ENCODE assay signal across 25 cellular contexts in genomic region chrX:10040961-10041360, GRCh38.
"Had no signal": no experiment of that assay in that cellular context is flagged by ENCODE, and none has a peak within 500 bp of the region (broad histone marks: within the 10 kb centered on the region; RNA-seq: fewer than 3 reads in every experiment).

No MANE protein-coding gene starts in this region.

- H3K9me3 Mint-ChIP-seq: activated B cell treated with CpG ODN at 0.5 μM for 24 hours; activated naive CD8-positive, alpha-beta T cell treated with anti-CD3 and anti-CD28 coated beads for 36 hours; central memory CD8-positive, alpha-beta T cell; immature natural killer cell; stimulated activated naive CD8-positive, alpha-beta T cell treated with anti-CD3 and anti-CD28 coated beads, Interleukin-15, Interleukin-2, amounts not matched to agents 100 ng/mL and 50 ng/mL, for 24 hours; T-cell had no signal

- DNase-seq: activated B cell treated with CpG ODN at 0.5 μM for 24 hours; activated CD4-positive, alpha-beta T cell treated with anti-CD3 and anti-CD28 coated beads for 36 hours; activated CD4-positive, alpha-beta T cell treated with anti-CD3 and anti-CD28 coated beads, Interleukin-2, amount 50 U/mL, for 48 hours; activated CD8-positive, alpha-beta memory T cell treated with anti-CD3 and anti-CD28 coated beads, Interleukin-2, amount 50 U/mL, for 48 hours; activated naive CD4-positive, alpha-beta T cell treated with Interleukin-2 at 50 U/mL for 16 hours; activated naive CD8-positive, alpha-beta T cell treated with anti-CD3 and anti-CD28 coated beads for 36 hours; activated T-cell treated with anti-CD3 and anti-CD28 coated beads, Interleukin-2, amount 50 U/mL, for 48 hours; effector memory CD4-positive, alpha-beta T cell; esophagus squamous epithelium; gastrocnemius medialis; head of caudate nucleus; immature natural killer cell; left lung; midbrain; right cardiac atrium; stimulated activated CD4-positive, alpha-beta T cell treated with anti-CD3 and anti-CD28 coated beads, Interleukin-1b, Interleukin-23, amount 100 ng/mL, for 48 hours; T-cell; tibial artery had no signal

- H3K9ac ChIP-seq: parathyroid adenoma had no signal

- H3K4me1 ChIP-seq: breast epithelium, left lung had no signal

- H3K4me1 Mint-ChIP-seq: central memory CD8-positive, alpha-beta T cell; immature natural killer cell; nephron had no signal

- H3K4me3 Mint-ChIP-seq: activated B cell treated with CpG ODN at 0.5 μM for 24 hours; activated CD4-positive, alpha-beta T cell treated with anti-CD3 and anti-CD28 coated beads for 36 hours; activated naive CD8-positive, alpha-beta T cell treated with anti-CD3 and anti-CD28 coated beads for 36 hours; central memory CD8-positive, alpha-beta T cell; immature natural killer cell; nephron; stimulated activated naive CD8-positive, alpha-beta T cell treated with anti-CD3 and anti-CD28 coated beads, Interleukin-15, Interleukin-2, amounts not matched to agents 100 ng/mL and 50 ng/mL, for 24 hours; T-cell had no signal

- H3K36me3 ChIP-seq: breast epithelium, esophagus squamous epithelium, gastrocnemius medialis, left lung, tibial artery had no signal

- H3K4me3 ChIP-seq: breast epithelium, esophagus squamous epithelium, gastrocnemius medialis, left lung, lung, skin epidermis, tibial artery had no signal

- H3K27me3 Mint-ChIP-seq: activated B cell treated with CpG ODN at 0.5 μM for 24 hours; activated CD4-positive, alpha-beta T cell treated with anti-CD3 and anti-CD28 coated beads for 36 hours; activated naive CD8-positive, alpha-beta T cell treated with anti-CD3 and anti-CD28 coated beads for 36 hours; central memory CD8-positive, alpha-beta T cell; stimulated activated naive CD8-positive, alpha-beta T cell treated with anti-CD3 and anti-CD28 coated beads, Interleukin-15, Interleukin-2, amounts not matched to agents 100 ng/mL and 50 ng/mL, for 24 hours; T-cell had no signal

- H3K79me2 ChIP-seq: parathyroid adenoma had no signal

- H3K36me3 Mint-ChIP-seq: activated naive CD8-positive, alpha-beta T cell treated with anti-CD3 and anti-CD28 coated beads for 36 hours; immature natural killer cell had no signal

- H3K27ac ChIP-seq: breast epithelium, gastrocnemius medialis, left lung, parathyroid adenoma, skin epidermis, tibial artery had no signal

- ATAC-seq: activated CD4-positive, alpha-beta T cell treated with anti-CD3 and anti-CD28 coated beads for 36 hours; gastrocnemius medialis; right cardiac atrium; T-cell had no signal

- H3K27me3 ChIP-seq: esophagus squamous epithelium, gastrocnemius medialis, left lung, tibial artery had no signal

- H3K9me3 ChIP-seq: breast epithelium, esophagus squamous epithelium, gastrocnemius medialis, left lung, tibial artery had no signal

- H3K27ac Mint-ChIP-seq: activated B cell treated with CpG ODN at 0.5 μM for 24 hours; activated CD4-positive, alpha-beta T cell treated with anti-CD3 and anti-CD28 coated beads for 36 hours; immature natural killer cell; nephron; stimulated activated naive CD8-positive, alpha-beta T cell treated with anti-CD3 and anti-CD28 coated beads, Interleukin-15, Interleukin-2, amounts not matched to agents 100 ng/mL and 50 ng/mL, for 24 hours; T-cell had no signal

- H2AFZ ChIP-seq: parathyroid adenoma had no signal
